9 cellular contexts compared by ENCODE assay signal in the genomic region with DNA sequence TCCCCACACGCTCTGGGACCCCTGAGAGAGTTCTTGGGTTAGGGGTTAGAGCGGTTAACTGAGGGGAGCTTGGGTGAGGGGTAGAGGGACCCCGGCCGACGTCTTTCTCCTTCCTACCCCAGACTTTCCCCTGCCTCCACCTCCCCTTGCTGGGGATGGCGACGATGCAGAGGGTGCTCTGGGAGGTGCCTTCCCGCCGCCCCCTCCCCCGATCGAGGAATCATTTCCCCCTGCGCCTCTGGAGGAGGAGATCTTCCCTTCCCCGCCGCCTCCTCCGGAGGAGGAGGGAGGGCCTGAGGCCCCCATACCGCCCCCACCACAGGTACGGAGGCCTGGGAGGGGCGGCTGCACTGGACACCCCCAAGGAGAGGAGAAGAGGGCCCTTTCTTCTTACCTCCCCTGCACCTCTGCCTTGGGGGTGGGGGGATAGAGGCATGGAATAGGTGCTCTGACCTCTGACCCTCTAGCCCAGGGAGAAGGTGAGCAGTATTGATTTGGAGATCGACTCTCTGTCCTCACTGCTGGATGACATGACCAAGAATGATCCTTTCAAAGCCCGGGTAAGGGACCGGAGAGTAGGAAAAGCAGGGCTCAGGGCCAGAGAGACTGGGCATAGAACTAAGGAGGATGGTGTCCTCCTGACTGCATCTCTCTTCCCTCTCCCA. TPM values are rescaled to one million over a fixed set of nuclear protein-coding genes. Genes with fewer than 3 reads are reported as not detected.
DNase-seq lines count a peak whose midpoint lies in the region; ATAC-seq, FAIRE-seq and TF ChIP-seq lines count a peak whose summit lies in the region.
"Had no signal": no experiment of that assay in that cellular context is flagged by ENCODE, and none has a peak within 500 bp of the region (broad histone marks: within the 10 kb centered on the region; RNA-seq: fewer than 3 reads in every experiment).

No MANE protein-coding gene starts in this region.

- TF ChIP-seq POLR2A in HCT116 (IDR thresholded peaks at IDR 0.05; ENCODE audit: borderline replicate concordance, extremely low read depth, insufficient read depth, insufficient read length) = no peak
- no peak for TF ChIP-seq POLR2A in spleen (IDR thresholded peaks at IDR 0.05)
- TF ChIP-seq POLR2A in H54 (IDR thresholded peaks at IDR 0.05; ENCODE audit: low read depth, low read length) = no peak

- H3K9ac ChIP-seq in HCT116 (ENCODE audit: low read length) (peak overlapping the region; percentile 93), iPS-15b (ENCODE audit: low read depth, low read length) (peak overlapping the region; percentile 88)

- FAIRE-seq in H54 (lab: Jason Lieb, UNC) = no peak

- POLR2A ChIA-PET in HCT116 (lab: Charles Lee) = interaction anchor here (1.0 kb wide), 1 partner anchor 14 kb away, joined by 3 read pairs; no protein-coding TSS in a partner anchor
- POLR2A ChIA-PET in activated CD8-positive, alpha-beta T cell treated with anti-CD3 and anti-CD28 coated beads for 36 hours (lab: Charles Lee) = interaction anchor here (0.7 to 2.3 kb wide), 6 partner anchors 9 to 119 kb away, joined by 3 to 8 read pairs (median 4); a partner anchor contains a TSS

- H3K36me3 ChIP-seq in HCT116 (ENCODE audit: control insufficient read depth in 1 of 2, insufficient read depth in 2 of 2, low read length in 2 of 2) (peaks cover 5 to 12% of the 10 kb centered on the region in 2 experiments; a peak in 2 of 4 replicates), iPS-15b (ENCODE audit: control insufficient read depth, insufficient read depth, low read length) (peaks cover 24% of the 10 kb centered on the region), spleen (peaks cover 0 to 37% (median 3%) of the 10 kb centered on the region in 6 donors)

- no peak for ATAC-seq in HCT116
- no peak for ATAC-seq in activated CD8-positive, alpha-beta T cell treated with anti-CD3 and anti-CD28 coated beads for 36 hours
- no peak for ATAC-seq in GM21529 (IDR thresholded peaks at IDR 0.05; ENCODE audit: unreplicated experiment)
- ATAC-seq in GM21825 (IDR thresholded peaks at IDR 0.05; ENCODE audit: unreplicated experiment) = no peak

- peak overlapping the region; percentile 96 for H3K27ac ChIP-seq in HCT116 (ENCODE audit: low read depth, low read length)
- peak overlapping the region; percentile 96 to 100 (median 98) for H3K27ac ChIP-seq in spleen

- TF ChIP-seq CTCF in HCT116 (IDR thresholded peaks at IDR 0.05 in 2 of 3, conservative IDR thresholded peaks at IDR 0.05 in 1 of 3; ENCODE audit: borderline replicate concordance in 1 of 3, insufficient read depth in 1 of 3, low read depth in 2 of 3, low read length in 2 of 3) (no peak), spleen (IDR thresholded peaks at IDR 0.05 in 8 of 11, conservative IDR thresholded peaks at IDR 0.05 in 3 of 11) (no peak)
- TF ChIP-seq CTCF in activated CD8-positive, alpha-beta T cell treated with anti-CD3 and anti-CD28 coated beads for 36 hours (IDR thresholded peaks at IDR 0.05) = no peak

- peak overlapping the region; percentile 73 to 93 for H3K4me3 ChIP-seq in HCT116 (replicated peaks in 1 of 2; ENCODE audit: low read depth in 1 of 2, low read length in 2 of 2)
- H3K4me3 ChIP-seq in iPS-15b (ENCODE audit: low read depth, low read length) = peak overlapping the region; percentile 88
- peak overlapping the region; percentile 72 to 98 (median 84) for H3K4me3 ChIP-seq in spleen

- DNase-seq in HCT116 (ENCODE audit: low read depth, low spot score) = no peak
- DNase-seq in activated CD8-positive, alpha-beta T cell treated with anti-CD3 and anti-CD28 coated beads for 36 hours = no peak
- DNase-seq in spleen = no peak
- DNase-seq in H54 (ENCODE audit: insufficient read length, low spot score) = no peak
- no peak for DNase-seq in D341Med (ENCODE audit: low spot score)
- DNase-seq: activated CD4-positive, alpha-beta T cell treated with anti-CD3 and anti-CD28 coated beads for 48 hours had no signal

- no peak for TF ChIP-seq RAD21 in HCT116 (IDR thresholded peaks at IDR 0.05; ENCODE audit: low read depth)

- CTCF ChIA-PET in HCT116 (lab: Charles Lee) = no interaction called here
- CTCF ChIA-PET in activated CD8-positive, alpha-beta T cell treated with anti-CD3 and anti-CD28 coated beads for 36 hours (lab: Charles Lee) = interaction anchor here (0.6 to 1.5 kb wide), 4 partner anchors 11 to 141 kb away, joined by 3 to 4 read pairs (median 3); no protein-coding TSS in a partner anchor

- H3K27ac Mint-ChIP-seq in activated CD8-positive, alpha-beta T cell treated with anti-CD3 and anti-CD28 coated beads for 36 hours = peak overlapping the region; percentile 22

- no peaks in the 10 kb centered on the region for H3K27me3 ChIP-seq in HCT116 (ENCODE audit: insufficient read depth, low read length)
- no peaks in the 10 kb centered on the region for H3K27me3 ChIP-seq in iPS-15b (ENCODE audit: control insufficient read depth, insufficient read depth, low read length)
- no peaks in the 10 kb centered on the region for H3K27me3 ChIP-seq in spleen (replicated peaks in 1 of 7)

- no peaks in the 10 kb centered on the region for H3K36me3 Mint-ChIP-seq in activated CD8-positive, alpha-beta T cell treated with anti-CD3 and anti-CD28 coated beads for 36 hours (ENCODE audit: low read depth)

- H3K9me3 ChIP-seq in HCT116 (ENCODE audit: control insufficient read depth in 1 of 2, insufficient read depth in 1 of 2, low read depth in 1 of 2, low read length in 2 of 2) (no peaks in the 10 kb centered on the region), iPS-15b (ENCODE audit: control insufficient read depth, insufficient read depth, low read length) (no peaks in the 10 kb centered on the region), spleen (no peaks in the 10 kb centered on the region)

- H3K27me3 Mint-ChIP-seq in activated CD8-positive, alpha-beta T cell treated with anti-CD3 and anti-CD28 coated beads for 36 hours = no peaks in the 10 kb centered on the region

- peaks cover 18% of the 10 kb centered on the region for H3K4me1 Mint-ChIP-seq in activated CD8-positive, alpha-beta T cell treated with anti-CD3 and anti-CD28 coated beads for 36 hours (ENCODE audit: low read depth)

- H3K4me1 ChIP-seq in HCT116 (ENCODE audit: control insufficient read depth in 1 of 2, insufficient read depth in 2 of 2, low read length in 2 of 2) = peaks cover 13 to 26% of the 10 kb centered on the region in 2 experiments
- peaks cover 11% of the 10 kb centered on the region for H3K4me1 ChIP-seq in iPS-15b (ENCODE audit: control insufficient read depth, insufficient read depth, low read length)
- H3K4me1 ChIP-seq in spleen = peaks cover 29 to 88% (median 78%) of the 10 kb centered on the region in 6 donors

- 22 to 50% (median 27%) methylated on average over 12 to 21 of the region's 21 CpGs for WGBS in spleen, 5 donors

- peaks cover 70% of the 10 kb centered on the region for H3K79me2 ChIP-seq in HCT116 (ENCODE audit: insufficient read depth, low read length)

- H2AFZ ChIP-seq in HCT116 (ENCODE audit: low read depth, low read length, poor library complexity, severe bottlenecking) = no peak overlapping the region

- intact Hi-C loops in HCT116 (cut with micrococcal nuclease) (no loop called here), spleen (cut with DNase I; ENCODE audit: low total_unique reads) (no loop called here)
- intact Hi-C loops in activated CD8-positive, alpha-beta T cell treated with anti-CD3 and anti-CD28 coated beads for 36 hours (cut with micrococcal nuclease) = no loop called here

- peak overlapping the region; percentile 98 for H3K4me2 ChIP-seq in HCT116 (ENCODE audit: low read length)

- no peaks in the 10 kb centered on the region for H4K20me1 ChIP-seq in HCT116 (ENCODE audit: insufficient read depth)

- no peaks in the 10 kb centered on the region for H3K9me2 ChIP-seq in HCT116 (ENCODE audit: insufficient read depth)

- RAD21 ChIA-PET in HCT116 (lab: Charles Lee; ENCODE audit: low non-redundant PET in 1 of 2, low total read pairs in 2 of 2, uncharacterized antibody in 2 of 2, unreplicated experiment in 2 of 2) = no interaction called here

- no peak overlapping the region for H3K4me3 Mint-ChIP-seq in activated CD8-positive, alpha-beta T cell treated with anti-CD3 and anti-CD28 coated beads for 36 hours

- H3K9me3 Mint-ChIP-seq in activated CD8-positive, alpha-beta T cell treated with anti-CD3 and anti-CD28 coated beads for 36 hours = no peaks in the 10 kb centered on the region

- no TSS peak for BruUV-seq in HCT116 (replicated peaks; lab: Mats Ljungman, UMichigan)

TF ChIP-seq in HCT116, 20 proteins besides CTCF, POLR2A, EP300 and RAD21 (continues in another document):
- TF ChIP-seq TCF7L2 (IDR thresholded peaks at IDR 0.05; ENCODE audit: borderline replicate concordance, extremely low read depth, insufficient read depth, insufficient read length) (no peak), SIN3A (IDR thresholded peaks at IDR 0.05; ENCODE audit: low read depth) (no peak), CBX3 (IDR thresholded peaks at IDR 0.05; ENCODE audit: low read depth) (no peak)
- TF ChIP-seq, protein P1, sequence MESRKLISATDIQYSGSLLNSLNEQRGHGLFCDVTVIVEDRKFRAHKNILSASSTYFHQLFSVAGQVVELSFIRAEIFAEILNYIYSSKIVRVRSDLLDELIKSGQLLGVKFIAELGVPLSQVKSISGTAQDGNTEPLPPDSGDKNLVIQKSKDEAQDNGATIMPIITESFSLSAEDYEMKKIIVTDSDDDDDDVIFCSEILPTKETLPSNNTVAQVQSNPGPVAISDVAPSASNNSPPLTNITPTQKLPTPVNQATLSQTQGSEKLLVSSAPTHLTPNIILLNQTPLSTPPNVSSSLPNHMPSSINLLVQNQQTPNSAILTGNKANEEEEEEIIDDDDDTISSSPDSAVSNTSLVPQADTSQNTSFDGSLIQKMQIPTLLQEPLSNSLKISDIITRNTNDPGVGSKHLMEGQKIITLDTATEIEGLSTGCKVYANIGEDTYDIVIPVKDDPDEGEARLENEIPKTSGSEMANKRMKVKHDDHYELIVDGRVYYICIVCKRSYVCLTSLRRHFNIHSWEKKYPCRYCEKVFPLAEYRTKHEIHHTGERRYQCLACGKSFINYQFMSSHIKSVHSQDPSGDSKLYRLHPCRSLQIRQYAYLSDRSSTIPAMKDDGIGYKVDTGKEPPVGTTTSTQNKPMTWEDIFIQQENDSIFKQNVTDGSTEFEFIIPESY (IDR thresholded peaks at IDR 0.05; ENCODE audit: extremely low read depth, insufficient replicate concordance, low read length) = no peak

RNA-seq across cellular contexts. Expression of a gene that starts 1.1 kb away (rescaled TPM):
- 144 TPM for total RNA-seq in HCT116 (2021; ENCODE audit: unreplicated experiment)
- 188 and 199 TPM in 2 replicates for polyA plus RNA-seq in HCT116 (2012)
- total RNA-seq in activated CD8-positive, alpha-beta T cell treated with anti-CD3 and anti-CD28 coated beads for 36 hours = 100 to 1,000 TPM; 111 to 120 TPM
- 100 to 1,000 TPM; 104 to 439 (median 211) TPM for total RNA-seq in spleen
- 10 to 100 TPM; 50.3 to 95.6 (median 53.6) TPM for polyA plus RNA-seq in spleen

RNA-seq across cellular contexts. Expression of a gene that starts 19.7 kb away (rescaled TPM):
- 0.20 TPM for total RNA-seq in HCT116 (2021; ENCODE audit: unreplicated experiment)
- 0.21 and 0.34 TPM in 2 replicates for polyA plus RNA-seq in HCT116 (2012)
- total RNA-seq in activated CD8-positive, alpha-beta T cell treated with anti-CD3 and anti-CD28 coated beads for 36 hours = 1 to 10 TPM; 2.7 to 2.9 TPM
- 1 to 10 TPM in 1 of 7 donors, under 1 TPM in 6; 0.20 to 1.4 (median 0.74) TPM for total RNA-seq in spleen
- polyA plus RNA-seq in spleen = under 1 TPM; 0.04 to 0.10 (median 0.09) TPM

RNA-seq across cellular contexts. Expression of a gene that starts 26.4 kb away (rescaled TPM):
- total RNA-seq in HCT116 (2021; ENCODE audit: unreplicated experiment) = 29.9 TPM
- 24.3 and 26.3 TPM in 2 replicates for polyA plus RNA-seq in HCT116 (2012)
- 1 to 10 TPM; 2.4 to 2.8 TPM for total RNA-seq in activated CD8-positive, alpha-beta T cell treated with anti-CD3 and anti-CD28 coated beads for 36 hours
- total RNA-seq in spleen = 1 to 10 TPM; 1.3 to 4.5 (median 3.8) TPM
- 1 to 10 TPM in 2 of 3 donors, under 1 TPM in 1; 0.80 to 1.5 (median 1.1) TPM for polyA plus RNA-seq in spleen
